ENCODE assay signal across 8 cellular contexts in genomic region chr16:970379-970765, GRCh38. TPM values are rescaled to one million over a fixed set of nuclear protein-coding genes. Genes with fewer than 3 reads are reported as not detected.
DNase-seq lines count a peak whose midpoint lies in the region; ATAC-seq and TF ChIP-seq lines count a peak whose summit lies in the region.

No MANE protein-coding gene starts in this region.

- H3K9me3 ChIP-seq in cardiac muscle cell (ENCODE audit: low read depth) = no peaks in the 10 kb centered on the region
- H3K9me3 ChIP-seq in sigmoid colon = no peaks in the 10 kb centered on the region

- 0 to 1% methylated on average over 43 of the region's 43 CpGs for WGBS in sigmoid colon, 2 donors

- H3K36me3 ChIP-seq in cardiac muscle cell (no peaks in the 10 kb centered on the region), sigmoid colon (peaks cover 0 to 4% (median 0%) of the 10 kb centered on the region in 4 donors)

- peak overlapping the region; percentile 67 for H3K27ac ChIP-seq in cardiac muscle cell
- H3K27ac ChIP-seq in sigmoid colon = peak overlapping the region; percentile 72 to 85 (median 82)

- H3K27ac Mint-ChIP-seq in stimulated activated naive CD8-positive, alpha-beta T cell treated with anti-CD3 and anti-CD28 coated beads, Interleukin-15, Interleukin-2, amounts not matched to agents 100 ng/mL and 50 ng/mL, for 24 hours = peak overlapping the region; percentile 70

- no peak for ATAC-seq in stimulated activated naive CD8-positive, alpha-beta T cell treated with anti-CD3 and anti-CD28 coated beads, Interleukin-15, Interleukin-2, amounts not matched to agents 100 U/mL and 50 U/mL, for 24 hours
- ATAC-seq in SK-N-SH treated with all-trans-retinoic acid at 6 μM for 48 hours = peak; percentile 52
- ATAC-seq in GM19035 (IDR thresholded peaks at IDR 0.05; ENCODE audit: unreplicated experiment) = no peak

- peaks cover 17% of the 10 kb centered on the region for H3K4me1 Mint-ChIP-seq in stimulated activated naive CD8-positive, alpha-beta T cell treated with anti-CD3 and anti-CD28 coated beads, Interleukin-15, Interleukin-2, amounts not matched to agents 100 ng/mL and 50 ng/mL, for 24 hours (ENCODE audit: low read depth)

- H3K4me3 Mint-ChIP-seq in stimulated activated naive CD8-positive, alpha-beta T cell treated with anti-CD3 and anti-CD28 coated beads, Interleukin-15, Interleukin-2, amounts not matched to agents 100 ng/mL and 50 ng/mL, for 24 hours = peak overlapping the region; percentile 81

- TF ChIP-seq EP300 in sigmoid colon (IDR thresholded peaks at IDR 0.05) = no peak

- H3K36me3 Mint-ChIP-seq in stimulated activated naive CD8-positive, alpha-beta T cell treated with anti-CD3 and anti-CD28 coated beads, Interleukin-15, Interleukin-2, amounts not matched to agents 100 ng/mL and 50 ng/mL, for 24 hours (ENCODE audit: low read depth) = peaks cover 15% of the 10 kb centered on the region

- H3K4me1 ChIP-seq in cardiac muscle cell (ENCODE audit: low read depth) (peaks cover 15% of the 10 kb centered on the region), sigmoid colon (peaks cover 0 to 25% (median 21%) of the 10 kb centered on the region in 4 donors)

- no peaks in the 10 kb centered on the region for H3K27me3 ChIP-seq in cardiac muscle cell
- no peaks in the 10 kb centered on the region for H3K27me3 ChIP-seq in sigmoid colon

- no peaks in the 10 kb centered on the region for H3K9me3 Mint-ChIP-seq in stimulated activated naive CD8-positive, alpha-beta T cell treated with anti-CD3 and anti-CD28 coated beads, Interleukin-15, Interleukin-2, amounts not matched to agents 100 ng/mL and 50 ng/mL, for 24 hours

- no peak for DNase-seq in stimulated activated naive CD8-positive, alpha-beta T cell treated with anti-CD3 and anti-CD28 coated beads, Interleukin-15, Interleukin-2, amounts not matched to agents 100 U/mL and 50 U/mL, for 24 hours
- no peak for DNase-seq in cardiac muscle cell (ENCODE audit: low read depth in 1 of 2, low spot score in 1 of 2)
- DNase-seq in sigmoid colon = no peak
- DNase-seq in EL = no peak
- no peak for DNase-seq in dermis blood vessel endothelial cell

- no peaks in the 10 kb centered on the region for H3K27me3 Mint-ChIP-seq in stimulated activated naive CD8-positive, alpha-beta T cell treated with anti-CD3 and anti-CD28 coated beads, Interleukin-15, Interleukin-2, amounts not matched to agents 100 ng/mL and 50 ng/mL, for 24 hours

- peak overlapping the region; percentile 87 for H3K4me3 ChIP-seq in cardiac muscle cell
- H3K4me3 ChIP-seq in sigmoid colon = peak overlapping the region; percentile 63 to 97 (median 90)

- no peak for TF ChIP-seq POLR2A in sigmoid colon (IDR thresholded peaks at IDR 0.05)

- TF ChIP-seq CTCF in cardiac muscle cell (IDR thresholded peaks at IDR 0.05; ENCODE audit: low read depth, low read length) (no peak), sigmoid colon (IDR thresholded peaks at IDR 0.05) (no peak)

- intact Hi-C loops in sigmoid colon (cut with DNase I) = no loop called here

TF ChIP-seq in SK-N-SH treated with all-trans-retinoic acid at 6 μM for 48 hours, 23 proteins besides CTCF, POLR2A, EP300 and RAD21:
- TF ChIP-seq CSDC2 (CRISPR knock-in tag; IDR thresholded peaks at IDR 0.05) (no peak), ZC3H10 (CRISPR knock-in tag; IDR thresholded peaks at IDR 0.05) (no peak), TOX (CRISPR knock-in tag; IDR thresholded peaks at IDR 0.05; ENCODE audit: borderline replicate concordance) (no peak), ZFP30 (CRISPR knock-in tag; IDR thresholded peaks at IDR 0.05) (no peak), POU6F1 (CRISPR knock-in tag; IDR thresholded peaks at IDR 0.05; ENCODE audit: borderline replicate concordance, low read depth) (no peak), SNAI2 (CRISPR knock-in tag; IDR thresholded peaks at IDR 0.05) (no peak), ZNF8 (CRISPR knock-in tag; IDR thresholded peaks at IDR 0.05) (no peak), BACH2 (CRISPR knock-in tag; IDR thresholded peaks at IDR 0.05; ENCODE audit: borderline replicate concordance) (no peak), ZNF70 (CRISPR knock-in tag; IDR thresholded peaks at IDR 0.05) (no peak), TSHZ2 (CRISPR knock-in tag; IDR thresholded peaks at IDR 0.05) (no peak), ZFP3 (CRISPR knock-in tag; IDR thresholded peaks at IDR 0.05) (no peak), ARNTL (CRISPR knock-in tag; IDR thresholded peaks at IDR 0.05; ENCODE audit: borderline replicate concordance, low read depth) (no peak), TCF4 (CRISPR knock-in tag; IDR thresholded peaks at IDR 0.05; ENCODE audit: borderline replicate concordance) (no peak), PPARA (CRISPR knock-in tag; IDR thresholded peaks at IDR 0.05; ENCODE audit: borderline replicate concordance) (no peak), OSR1 (CRISPR knock-in tag; IDR thresholded peaks at IDR 0.05) (no peak), CSRNP3 (CRISPR knock-in tag; IDR thresholded peaks at IDR 0.05) (no peak), CREB5 (CRISPR knock-in tag; IDR thresholded peaks at IDR 0.05; ENCODE audit: low read depth) (no peak)
TF ChIP-seq in SK-N-SH treated with all-trans-retinoic acid at 6 μM for 48 hours: peak in this region for 0.

RNA-seq across cellular contexts. Expression of gene LMF1, which starts 0.4 kb away (rescaled TPM):
- total RNA-seq in cardiac muscle cell (37.6 and 41.6 TPM in 2 replicates), sigmoid colon (10 to 100 TPM; 19.9 to 34.1 (median 31.0) TPM), dermis blood vessel endothelial cell (14.2 and 14.6 TPM in 2 replicates)
- polyA plus RNA-seq in cardiac muscle cell (18.8 and 39.0 TPM in 2 replicates), sigmoid colon (10 to 100 TPM in 1 of 3 donors, 1 to 10 TPM in 2; 1.2 to 13.2 (median 1.6) TPM)

RNA-seq across cellular contexts. Expression of gene SOX8, which starts 11.2 kb away (rescaled TPM):
- total RNA-seq in cardiac muscle cell = 9.2 and 13.7 TPM in 2 replicates
- 5.8 and 8.2 TPM in 2 replicates for polyA plus RNA-seq in cardiac muscle cell
- 1 to 10 TPM in 3 of 4 donors, under 1 TPM in 1; 0.49 to 3.4 (median 3.0) TPM for total RNA-seq in sigmoid colon
- polyA plus RNA-seq in sigmoid colon = 1 to 10 TPM in 1 of 3 donors, under 1 TPM in 1, not detected in 1; under 0.01 to 2.5 TPM
- total RNA-seq in dermis blood vessel endothelial cell = 0.33 and 0.85 TPM in 2 replicates
